1 cellular context compared by ENCODE assay signal in genomic region chr2:218879881-218880748, GRCh38.
TF ChIP-seq lines count a peak whose summit lies in the region.

No MANE protein-coding gene starts in this region.

TF ChIP-seq in HepG2, 621 proteins besides CTCF, POLR2A, EP300 and RAD21 (continued from another document and continues in another):
- TF ChIP-seq HNRNPK (IDR thresholded peaks at IDR 0.05; ENCODE audit: low read depth, low read length, poor library complexity, severe bottlenecking) (peak; percentile 67), NR1H2 (CRISPR knock-in tag; IDR thresholded peaks at IDR 0.05; ENCODE audit: borderline replicate concordance, low read depth) (no peak), ZNF207 (IDR thresholded peaks at IDR 0.05; ENCODE audit: borderline replicate concordance) (no peak), NCOA5 (CRISPR knock-in tag; IDR thresholded peaks at IDR 0.05) (no peak), ZHX2 (IDR thresholded peaks at IDR 0.05; ENCODE audit: low read depth) (no peak), ZHX2 (CRISPR knock-in tag; IDR thresholded peaks at IDR 0.05; ENCODE audit: borderline replicate concordance) (no peak), ZNF274 (CRISPR knock-in tag; IDR thresholded peaks at IDR 0.05) (no peak), ETV5 (CRISPR knock-in tag; IDR thresholded peaks at IDR 0.05; ENCODE audit: borderline replicate concordance) (no peak), ZNF562 (CRISPR knock-in tag; IDR thresholded peaks at IDR 0.05; ENCODE audit: borderline replicate concordance) (no peak), KAT2B (IDR thresholded peaks at IDR 0.05; ENCODE audit: borderline replicate concordance, low read depth, low read length) (no peak), MED13 (CRISPR knock-in tag; IDR thresholded peaks at IDR 0.05) (no peak), HMGXB3 (CRISPR knock-in tag; IDR thresholded peaks at IDR 0.05; ENCODE audit: borderline replicate concordance) (no peak), ZNF792 (CRISPR knock-in tag; IDR thresholded peaks at IDR 0.05) (no peak), SALL1 (CRISPR knock-in tag; IDR thresholded peaks at IDR 0.05) (no peak), ZBTB10 (CRISPR knock-in tag; IDR thresholded peaks at IDR 0.05; ENCODE audit: borderline replicate concordance) (no peak), TRIM22 (IDR thresholded peaks at IDR 0.05) (no peak), TEF (CRISPR knock-in tag; IDR thresholded peaks at IDR 0.05) (no peak), THAP7 (CRISPR knock-in tag; IDR thresholded peaks at IDR 0.05) (no peak), MNT (IDR thresholded peaks at IDR 0.05) (no peak), MATR3 (CRISPR knock-in tag; IDR thresholded peaks at IDR 0.05) (no peak), ARID5B (CRISPR knock-in tag; IDR thresholded peaks at IDR 0.05) (no peak), CREB1 (IDR thresholded peaks at IDR 0.05) (peak; percentile 98), CREB1 (CRISPR knock-in tag; IDR thresholded peaks at IDR 0.05) (no peak), ZFY (CRISPR knock-in tag; IDR thresholded peaks at IDR 0.05) (no peak), ZNF280D (CRISPR knock-in tag; IDR thresholded peaks at IDR 0.05) (no peak), SPEN (CRISPR knock-in tag; IDR thresholded peaks at IDR 0.05; ENCODE audit: low read depth) (no peak)
